Comparison of ENCODE assay signal across 20 cellular contexts in genomic region chr6:52126231-52126630, GRCh38. TPM values are rescaled to one million over a fixed set of nuclear protein-coding genes. Genes with fewer than 3 reads are reported as not detected.
DNase-seq lines count a peak whose midpoint lies in the region; ATAC-seq and TF ChIP-seq lines count a peak whose summit lies in the region.
"Had no signal": no experiment of that assay in that cellular context is flagged by ENCODE, and none has a peak within 500 bp of the region (broad histone marks: within the 10 kb centered on the region; RNA-seq: fewer than 3 reads in every experiment).

No MANE protein-coding gene starts in this region.

- H2BK5ac ChIP-seq in mesenchymal stem cell (ENCODE audit: low read depth, low read length, poor library complexity, severe bottlenecking) (no peak overlapping the region), trophoblast cell (ENCODE audit: low read depth, low read length, poor library complexity) (no peak overlapping the region)

- no peaks in the 10 kb centered on the region for H3K36me3 ChIP-seq in mesenchymal stem cell (ENCODE audit: control insufficient read depth in 1 of 2, insufficient read depth in 2 of 2, low read depth in 1 of 2, low read length in 2 of 2)
- H3K36me3 ChIP-seq in trophoblast cell (ENCODE audit: control insufficient read depth in 1 of 2, insufficient read depth in 2 of 2, low read length in 2 of 2): no peaks in the 10 kb centered on the region
- no peaks in the 10 kb centered on the region for H3K36me3 ChIP-seq in right atrium auricular region
- H3K36me3 ChIP-seq in aorta (ENCODE audit: control insufficient read depth in 1 of 2, insufficient read depth in 2 of 2, low read length in 1 of 2): no peaks in the 10 kb centered on the region
- H3K36me3 ChIP-seq: BE2C, BLaER1 had no signal

- H4K12ac ChIP-seq in trophoblast cell (ENCODE audit: low read depth, low read length): no peak overlapping the region

- H2BK120ac ChIP-seq in mesenchymal stem cell (ENCODE audit: low read depth, low read length): no peak overlapping the region
- H2BK120ac ChIP-seq in trophoblast cell (ENCODE audit: insufficient read depth, low read length, poor library complexity): no peak overlapping the region

- TF ChIP-seq CTCF in epithelial cell of esophagus (IDR thresholded peaks at IDR 0.05; ENCODE audit: insufficient read depth, low read depth, low read length, missing control alignments): no peak
- no peak for TF ChIP-seq CTCF in right atrium auricular region (IDR thresholded peaks at IDR 0.05)

- no peaks in the 10 kb centered on the region for H3K4me1 Mint-ChIP-seq in activated CD4-positive, alpha-beta T cell treated with anti-CD3 and anti-CD28 coated beads, Interleukin-2, amount 10 ng/mL, durations not matched to agents 24 days and 14 days
- H3K4me1 Mint-ChIP-seq: CD14-positive monocyte; CD4-positive, alpha-beta memory T cell; CD4-positive, CD25-positive, alpha-beta regulatory T cell; CD8-positive, alpha-beta memory T cell had no signal

- H3K36me3 Mint-ChIP-seq in activated CD4-positive, alpha-beta T cell treated with anti-CD3 and anti-CD28 coated beads, Interleukin-2, amount 10 ng/mL, durations not matched to agents 24 days and 14 days (ENCODE audit: low read depth): no peaks in the 10 kb centered on the region
- H3K36me3 Mint-ChIP-seq: CD14-positive monocyte; CD4-positive, alpha-beta memory T cell; CD4-positive, CD25-positive, alpha-beta regulatory T cell; CD8-positive, alpha-beta memory T cell had no signal

- peak overlapping the region; percentile 98 for H3K27ac ChIP-seq in mesenchymal stem cell (ENCODE audit: low read length, poor library complexity, severe bottlenecking)
- no peak overlapping the region for H3K27ac ChIP-seq in trophoblast cell (ENCODE audit: low read depth, low read length)
- no peak overlapping the region for H3K27ac ChIP-seq in right atrium auricular region
- no peak overlapping the region for H3K27ac ChIP-seq in aorta (ENCODE audit: low read depth in 1 of 2, low read length in 2 of 2)
- H3K27ac ChIP-seq: BLaER1 had no signal

- H3K4me1 ChIP-seq in mesenchymal stem cell (ENCODE audit: control insufficient read depth, insufficient read depth, low read depth, low read length) (peaks cover 2% of the 10 kb centered on the region), trophoblast cell (ENCODE audit: control insufficient read depth in 1 of 2, insufficient read depth in 2 of 2, low read length in 2 of 2) (peaks cover 2 to 3% of the 10 kb centered on the region in 2 experiments), right atrium auricular region (no peaks in the 10 kb centered on the region), aorta (ENCODE audit: control insufficient read depth in 1 of 2, insufficient read depth in 2 of 2, low read length in 2 of 2) (no peaks in the 10 kb centered on the region)
- H3K4me1 ChIP-seq: BE2C, BLaER1 had no signal

- no peak overlapping the region for H3K4me3 Mint-ChIP-seq in activated CD4-positive, alpha-beta T cell treated with anti-CD3 and anti-CD28 coated beads, Interleukin-2, amount 10 ng/mL, durations not matched to agents 24 days and 14 days
- H3K4me3 Mint-ChIP-seq: CD14-positive monocyte; CD4-positive, alpha-beta memory T cell; CD4-positive, CD25-positive, alpha-beta regulatory T cell; CD8-positive, alpha-beta memory T cell had no signal

- H3K27me3 ChIP-seq in mesenchymal stem cell (ENCODE audit: control insufficient read depth in 1 of 2, insufficient read depth in 1 of 2, low read length in 2 of 2) (peaks cover 0 to 6% of the 10 kb centered on the region in 2 experiments), trophoblast cell (ENCODE audit: insufficient read depth, low read length) (no peaks in the 10 kb centered on the region), right atrium auricular region (no peaks in the 10 kb centered on the region), aorta (ENCODE audit: control insufficient read depth in 1 of 2, insufficient read depth in 2 of 2, low read length in 1 of 2) (no peaks in the 10 kb centered on the region)
- H3K27me3 ChIP-seq: BLaER1 had no signal

- no peak overlapping the region for H4K91ac ChIP-seq in mesenchymal stem cell (ENCODE audit: low read length)
- H4K91ac ChIP-seq in trophoblast cell (ENCODE audit: low read depth, low read length): no peak overlapping the region

- H3K27ac Mint-ChIP-seq in activated CD4-positive, alpha-beta T cell treated with anti-CD3 and anti-CD28 coated beads, Interleukin-2, amount 10 ng/mL, durations not matched to agents 24 days and 14 days: no peak overlapping the region
- H3K27ac Mint-ChIP-seq: CD14-positive monocyte; CD4-positive, alpha-beta memory T cell; CD4-positive, CD25-positive, alpha-beta regulatory T cell; CD8-positive, alpha-beta memory T cell had no signal

- no peak for ATAC-seq in HG02588 (IDR thresholded peaks at IDR 0.05; ENCODE audit: unreplicated experiment)
- ATAC-seq in aorta (ENCODE audit: low FRiP score): no peak

- H2AFZ ChIP-seq in mesenchymal stem cell (ENCODE audit: low read depth, low read length) (no peak overlapping the region), trophoblast cell (ENCODE audit: insufficient read depth, low read length, poor library complexity) (no peak overlapping the region)

- H3K9me3 Mint-ChIP-seq in activated CD4-positive, alpha-beta T cell treated with anti-CD3 and anti-CD28 coated beads, Interleukin-2, amount 10 ng/mL, durations not matched to agents 24 days and 14 days: no peaks in the 10 kb centered on the region

- no peak overlapping the region for H3K4me2 ChIP-seq in mesenchymal stem cell (ENCODE audit: low read length, poor library complexity, severe bottlenecking)
- H3K4me2 ChIP-seq in trophoblast cell (ENCODE audit: low read length): no peak overlapping the region
- H3K4me2 ChIP-seq: BLaER1 had no signal

- no peaks in the 10 kb centered on the region for H3K79me2 ChIP-seq in trophoblast cell (ENCODE audit: control insufficient read depth, insufficient read depth, low read length, poor library complexity)

- H3K14ac ChIP-seq in mesenchymal stem cell (ENCODE audit: low read length in 2 of 2) (no peak overlapping the region), trophoblast cell (ENCODE audit: low read length) (no peak overlapping the region)

- no peaks in the 10 kb centered on the region for H3K79me1 ChIP-seq in mesenchymal stem cell (replicated peaks; ENCODE audit: low read length, poor library complexity, severe bottlenecking)
- no peaks in the 10 kb centered on the region for H3K79me1 ChIP-seq in trophoblast cell (ENCODE audit: low read length)

- no peak overlapping the region for H3K4ac ChIP-seq in mesenchymal stem cell (ENCODE audit: low read depth in 1 of 2, low read length in 2 of 2)
- no peak overlapping the region for H3K4ac ChIP-seq in trophoblast cell (ENCODE audit: low read depth, low read length)

- peaks cover 15% of the 10 kb centered on the region for H3K27me3 Mint-ChIP-seq in activated CD4-positive, alpha-beta T cell treated with anti-CD3 and anti-CD28 coated beads, Interleukin-2, amount 10 ng/mL, durations not matched to agents 24 days and 14 days

- no peak overlapping the region for H3K9ac ChIP-seq in mesenchymal stem cell (ENCODE audit: low read length)
- H3K9ac ChIP-seq in trophoblast cell (ENCODE audit: low read length): no peak overlapping the region
- H3K9ac ChIP-seq: BLaER1 had no signal

- H3K23ac ChIP-seq in mesenchymal stem cell (ENCODE audit: low read length in 2 of 2) (no peak overlapping the region), trophoblast cell (ENCODE audit: low read length) (no peak overlapping the region)

- H4K8ac ChIP-seq in mesenchymal stem cell (ENCODE audit: low read length) (no peak overlapping the region), trophoblast cell (ENCODE audit: low read depth, low read length) (no peak overlapping the region)

- H3K9me3 ChIP-seq in mesenchymal stem cell (ENCODE audit: control insufficient read depth, low read length): no peaks in the 10 kb centered on the region
- no peaks in the 10 kb centered on the region for H3K9me3 ChIP-seq in trophoblast cell (ENCODE audit: insufficient read depth, low read depth, low read length)
- H3K9me3 ChIP-seq in right atrium auricular region: no peaks in the 10 kb centered on the region
- H3K9me3 ChIP-seq in aorta (ENCODE audit: control insufficient read depth, low read length): peaks cover 2% of the 10 kb centered on the region
- H3K9me3 ChIP-seq: BLaER1 had no signal

- intact Hi-C loops in aorta (cut with DNase I): no loop called here
- intact Hi-C loops in activated CD4-positive, alpha-beta T cell treated with anti-CD3 and anti-CD28 coated beads, Interleukin-2, amount 10 ng/mL, durations not matched to agents 24 days and 14 days (cut with micrococcal nuclease): no loop called here

- H3K4me3 ChIP-seq in epithelial cell of esophagus (ENCODE audit: low read length) (no peak overlapping the region), mesenchymal stem cell (ENCODE audit: insufficient read depth in 1 of 2, low read depth in 1 of 2, low read length in 2 of 2) (no peak overlapping the region), trophoblast cell (ENCODE audit: low read depth, low read length) (no peak overlapping the region), right atrium auricular region (no peak overlapping the region), aorta (ENCODE audit: low read length in 2 of 2) (no peak overlapping the region)
- H3K4me3 ChIP-seq: BLaER1 had no signal

- H2BK15ac ChIP-seq in mesenchymal stem cell (ENCODE audit: low read depth, poor library complexity, severe bottlenecking): no peak overlapping the region

- H2BK12ac ChIP-seq in mesenchymal stem cell (ENCODE audit: low read length in 2 of 2) (no peak overlapping the region), trophoblast cell (ENCODE audit: low read length) (no peak overlapping the region)

- DNase-seq in epithelial cell of esophagus (ENCODE audit: low read depth) (peak; percentile 39), mesenchymal stem cell (no peak), trophoblast cell (peak; percentile 61 to 97), right atrium auricular region (ENCODE audit: low spot score) (no peak), aorta (no peak)
- no peak for DNase-seq in activated CD4-positive, alpha-beta T cell treated with anti-CD3 and anti-CD28 coated beads, Interleukin-2, amount 10 ng/mL, durations not matched to agents 24 days and 14 days
- DNase-seq: 8988T; BE2C; C1 segment of cervical spinal cord; CD4-positive, alpha-beta memory T cell; CD4-positive, CD25-positive, alpha-beta regulatory T cell; CD8-positive, alpha-beta memory T cell; COR-L47; DMS79 treated with DMSO at 0.1 percent for 48 hours; GF-D8 had no signal

- peak overlapping the region; percentile 4 for H2AK5ac ChIP-seq in mesenchymal stem cell (ENCODE audit: low read length, severe bottlenecking)
- H2AK5ac ChIP-seq in trophoblast cell (ENCODE audit: low read length): no peak overlapping the region

- H3K18ac ChIP-seq in mesenchymal stem cell (ENCODE audit: low read depth in 1 of 2, low read length in 2 of 2): no peak overlapping the region
- no peak overlapping the region for H3K18ac ChIP-seq in trophoblast cell (ENCODE audit: low read length)

RNA-seq across cellular contexts. Expression of gene PKHD1, which starts 38.8 kb away (rescaled TPM):
- polyA plus RNA-seq in mesenchymal stem cell (2013, experiment 1 of 2): not detected
- polyA plus RNA-seq in mesenchymal stem cell (2013, experiment 2 of 2): not detected
- polyA plus RNA-seq in trophoblast cell (2013): 0.01 TPM in 2 replicates
- not detected for total RNA-seq in right atrium auricular region
- total RNA-seq in aorta: under 1 TPM in 1 of 2 donors, not detected in 1; 0.06 TPM
- not detected for polyA plus RNA-seq in aorta
- not detected in 2 replicates for total RNA-seq in activated CD4-positive, alpha-beta T cell treated with anti-CD3 and anti-CD28 coated beads, Interleukin-2, amount 10 ng/mL, durations not matched to agents 24 days and 14 days
- total RNA-seq: CD4-positive, alpha-beta memory T cell; CD8-positive, alpha-beta memory T cell had no signal
- polyA plus RNA-seq: AG04450; CD14-positive monocyte; CD4-positive, alpha-beta memory T cell; CD4-positive, CD25-positive, alpha-beta regulatory T cell; CD8-positive, alpha-beta memory T cell had no signal

RNA-seq across cellular contexts. Expression of gene IL17A, which starts 59.9 kb away (rescaled TPM):
- polyA plus RNA-seq in mesenchymal stem cell (2013, experiment 1 of 2): not detected
- not detected for polyA plus RNA-seq in mesenchymal stem cell (2013, experiment 2 of 2)
- polyA plus RNA-seq in trophoblast cell (2013): not detected in 2 replicates
- total RNA-seq in right atrium auricular region: not detected
- total RNA-seq in aorta: not detected
- polyA plus RNA-seq in aorta: not detected
- total RNA-seq in activated CD4-positive, alpha-beta T cell treated with anti-CD3 and anti-CD28 coated beads, Interleukin-2, amount 10 ng/mL, durations not matched to agents 24 days and 14 days: not detected in 2 replicates
- total RNA-seq: A673; CD4-positive, alpha-beta memory T cell; CD4-positive, CD25-positive, alpha-beta regulatory T cell had no signal
- polyA plus RNA-seq: AG04450; CD14-positive monocyte; CD8-positive, alpha-beta memory T cell had no signal

Comparison
In these comparisons a context has a peak if more than half of its experiments do, and no peak if none do; other contexts are left out.
1. DNase-seq: peak in epithelial cell of esophagus (single experiment) and trophoblast cell (2 of 2); none in mesenchymal stem cell (single experiment), right atrium auricular region (single experiment), aorta (0 of 2) and activated CD4-positive, alpha-beta T cell treated with anti-CD3 and anti-CD28 coated beads, Interleukin-2, amount 10 ng/mL, durations not matched to agents 24 days and 14 days (single experiment).